Comparison of ENCODE assay signal across 8 cellular contexts in the genomic region with DNA sequence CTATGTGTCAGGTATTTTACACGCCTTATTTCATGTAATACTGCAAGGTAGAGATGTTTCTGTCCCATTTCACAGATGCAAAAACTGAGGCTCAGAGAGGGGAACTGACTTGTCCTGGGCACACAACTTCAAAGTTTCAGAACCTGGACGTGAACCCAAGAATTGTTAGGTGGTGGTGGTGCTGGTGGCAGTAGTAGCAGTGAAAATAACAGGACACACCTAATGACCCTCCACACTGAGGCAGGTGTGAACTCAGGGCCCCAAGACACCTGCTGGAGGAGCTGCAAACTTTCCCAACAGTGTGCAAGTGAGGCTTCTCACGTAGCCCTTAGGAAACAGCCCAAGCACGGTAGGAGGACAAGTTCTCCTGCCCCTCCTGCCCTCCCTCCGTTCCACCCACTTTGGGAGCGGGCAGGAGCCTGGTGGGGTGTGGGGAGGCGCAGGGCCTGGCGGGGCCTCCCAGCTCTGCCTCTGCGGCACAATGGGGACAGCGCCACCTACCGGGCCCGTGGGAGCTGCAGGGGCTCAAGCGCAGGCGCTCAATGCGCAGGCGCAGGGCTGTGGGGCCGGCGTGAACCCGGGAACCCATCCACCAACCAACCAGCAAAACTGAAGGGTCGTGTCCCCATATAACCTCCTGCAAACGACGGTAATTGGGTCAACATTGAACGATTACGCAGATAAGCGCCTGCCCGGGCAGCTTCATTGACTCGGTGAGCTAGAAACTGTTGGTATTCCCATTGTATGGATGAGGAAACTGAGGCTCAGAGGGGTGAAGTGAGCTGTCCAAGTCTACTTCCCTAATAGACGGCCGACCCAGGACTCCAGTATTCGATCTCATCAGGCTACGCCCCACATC. TPM values are rescaled to one million over a fixed set of nuclear protein-coding genes. Genes with fewer than 3 reads are reported as not detected.
A peak's percentile ranks its signal among the peaks of the same experiment; 100 is the strongest.
DNase-seq lines count a peak whose midpoint lies in the region; ATAC-seq, FAIRE-seq and TF ChIP-seq lines count a peak whose summit lies in the region.

No MANE protein-coding gene starts in this region.

- intact Hi-C loops in mammary epithelial cell (cut with micrococcal nuclease) (loop anchor here (1.0 to 10.0 kb wide), 4 partner anchors 26 to 330 kb away; no protein-coding TSS in a partner anchor), kidney (cut with DNase I) (loop anchor here (5.0 kb wide), 1 partner anchor 38 kb away; no protein-coding TSS in a partner anchor)

- H2AFZ ChIP-seq in mammary epithelial cell (ENCODE audit: low read depth, low read length), result peak overlapping the region; percentile 86

- ATAC-seq in HG03095 (IDR thresholded peaks at IDR 0.05; ENCODE audit: unreplicated experiment), result peak; percentile 70

- no TSS peak for BruUV-seq in mammary epithelial cell (replicated peaks; lab: Mats Ljungman, UMichigan)

- H3K9me3 ChIP-seq in mammary epithelial cell (replicated peaks; ENCODE audit: insufficient read depth, low read length) (no peaks in the 10 kb centered on the region), kidney (ENCODE audit: control insufficient read depth in 1 of 2, low read length in 2 of 2) (no peaks in the 10 kb centered on the region)

- H3K4me3 ChIP-seq in WI38 (ENCODE audit: low read depth, low read length), result peak overlapping the region; percentile 46
- H3K4me3 ChIP-seq in mammary epithelial cell (replicated peaks in 1 of 3; ENCODE audit: insufficient read depth in 1 of 3, low read depth in 2 of 3, low read length in 3 of 3), result peak overlapping the region in 1 of 3 experiments; percentile 28
- peak overlapping the region; percentile 32 to 41 for H3K4me3 ChIP-seq in kidney (ENCODE audit: low read length in 2 of 2)

- FAIRE-seq in kidney (lab: Jason Lieb, UNC), result no peak

- H3K4me2 ChIP-seq in mammary epithelial cell (ENCODE audit: insufficient read depth, low read depth, low read length), result peak overlapping the region; percentile 54

- no peaks in the 10 kb centered on the region for H3K79me2 ChIP-seq in mammary epithelial cell (ENCODE audit: insufficient read depth, low read length)

- DNase-seq in SIG-M5 treated with dmso at 0.1 percent for 504 hours (lab: John Stamatoyannopoulos, UW; ENCODE audit: unreplicated experiment) (peak; percentile 77), SIG-M5 (lab: John Stamatoyannopoulos, UW) (no peak), NCI-H2171 treated with DMSO at 0.1 percent for 48 hours (lab: John Stamatoyannopoulos, UW) (peak; percentile 75), mammary epithelial cell (peak; percentile 83), kidney (peak; percentile 93)
- DNase-seq in stimulated activated CD4-positive, alpha-beta T cell treated with anti-CD3 and anti-CD28 coated beads, Interleukin-15, amount 100 ng/mL, for 48 hours (ENCODE audit: low read depth in 2 of 2), result peak; percentile 77 to 85

- no peaks in the 10 kb centered on the region for H4K20me1 ChIP-seq in mammary epithelial cell (ENCODE audit: insufficient read depth, low read length)

- in situ Hi-C loops in mammary epithelial cell (cut with MboI; ENCODE audit: low sequenced_read_pairs in 2 of 2), result loop anchor here in 1 of 2 donors (5.0 kb wide), 1 partner anchor 43 kb away; no protein-coding TSS in a partner anchor

- H3K9ac ChIP-seq in mammary epithelial cell (ENCODE audit: insufficient read depth, low read length) (no peak overlapping the region), kidney (ENCODE audit: low read length in 2 of 2) (peak overlapping the region; percentile 52 to 73)

- CTCF ChIA-PET in mammary epithelial cell (lab: Charles Lee; ENCODE audit: low non-redundant PET), result interaction anchor here (0.7 to 1.1 kb wide), 3 partner anchors 41 to 135 kb away, joined by 3 to 5 read pairs (median 3); no protein-coding TSS in a partner anchor

- H3K36me3 ChIP-seq in mammary epithelial cell (ENCODE audit: insufficient read depth, low read length) (no peaks in the 10 kb centered on the region), kidney (ENCODE audit: control insufficient read depth in 1 of 2, insufficient read depth in 2 of 2, low read length in 2 of 2) (no peaks in the 10 kb centered on the region)

- H3K27me3 ChIP-seq in mammary epithelial cell (ENCODE audit: insufficient read depth, low read length), result no peaks in the 10 kb centered on the region

- peaks cover 14% of the 10 kb centered on the region for H3K4me1 ChIP-seq in mammary epithelial cell (ENCODE audit: insufficient read depth, low read length)
- peaks cover 3 to 5% of the 10 kb centered on the region in 2 donors for H3K4me1 ChIP-seq in kidney (ENCODE audit: control insufficient read depth in 1 of 2, insufficient read depth in 1 of 2, low read depth in 1 of 2, low read length in 2 of 2)

- dilution Hi-C loops in mammary epithelial cell (cut with HindIII; ENCODE audit: low sequenced_read_pairs), result no loop called here

- H3K27ac ChIP-seq in mammary epithelial cell (ENCODE audit: insufficient read depth, low read depth, low read length) (no peak overlapping the region), kidney (ENCODE audit: low read depth in 2 of 2, low read length in 2 of 2) (no peak overlapping the region)

- TF ChIP-seq CTCF in WI38 (IDR thresholded peaks at IDR 0.05; ENCODE audit: low read depth, low read length) (peak; percentile 96), mammary epithelial cell (conservative IDR thresholded peaks at IDR 0.05 in 1 of 2, IDR thresholded peaks at IDR 0.05 in 1 of 2; ENCODE audit: extremely low read depth in 1 of 2, insufficient read depth in 1 of 2, low read depth in 1 of 2, low read length in 2 of 2) (peak; percentile 82 to 99), kidney (IDR thresholded peaks at IDR 0.05; ENCODE audit: borderline replicate concordance, extremely low read depth, insufficient read depth) (peak; percentile 96)

- WGBS in mammary epithelial cell (ENCODE audit: low coverage, missing lambda C conversion rate), result 9% methylated on average over 22 of the region's 31 CpGs

RNA-seq across cellular contexts. Expression of a gene that starts 12.0 kb away (rescaled TPM):
- total RNA-seq in mammary epithelial cell (1 to 10 TPM; 3.5 to 9.5 TPM), kidney (6.0 TPM)
- polyA plus RNA-seq in mammary epithelial cell (12.1 TPM), kidney (ENCODE audit: insufficient read depth, low read depth, low replicate concordance) (24.5 TPM)
- 4.7 TPM for polyA minus RNA-seq in mammary epithelial cell

RNA-seq across cellular contexts. Expression of a gene that starts 35.1 kb away (rescaled TPM):
- total RNA-seq in mammary epithelial cell (10 to 100 TPM; 60.2 to 63.8 TPM), kidney (45.9 TPM)
- polyA plus RNA-seq in mammary epithelial cell (63.0 TPM), kidney (ENCODE audit: insufficient read depth, low read depth, low replicate concordance) (56.4 TPM)
- 65.7 TPM for polyA minus RNA-seq in mammary epithelial cell

RNA-seq across cellular contexts. Expression of a gene that starts 54.9 kb away (rescaled TPM):
- 10 to 100 TPM in 1 of 2 donors, 1 to 10 TPM in 1; 4.0 to 19.4 TPM for total RNA-seq in mammary epithelial cell
- 8.9 TPM for polyA plus RNA-seq in mammary epithelial cell
- polyA minus RNA-seq in mammary epithelial cell, result 7.4 TPM
- total RNA-seq in kidney, result 16.2 TPM
- 6.0 TPM for polyA plus RNA-seq in kidney (ENCODE audit: insufficient read depth, low read depth, low replicate concordance)
